Comparison of ENCODE assay signal across 1 cellular context in the genomic region with DNA sequence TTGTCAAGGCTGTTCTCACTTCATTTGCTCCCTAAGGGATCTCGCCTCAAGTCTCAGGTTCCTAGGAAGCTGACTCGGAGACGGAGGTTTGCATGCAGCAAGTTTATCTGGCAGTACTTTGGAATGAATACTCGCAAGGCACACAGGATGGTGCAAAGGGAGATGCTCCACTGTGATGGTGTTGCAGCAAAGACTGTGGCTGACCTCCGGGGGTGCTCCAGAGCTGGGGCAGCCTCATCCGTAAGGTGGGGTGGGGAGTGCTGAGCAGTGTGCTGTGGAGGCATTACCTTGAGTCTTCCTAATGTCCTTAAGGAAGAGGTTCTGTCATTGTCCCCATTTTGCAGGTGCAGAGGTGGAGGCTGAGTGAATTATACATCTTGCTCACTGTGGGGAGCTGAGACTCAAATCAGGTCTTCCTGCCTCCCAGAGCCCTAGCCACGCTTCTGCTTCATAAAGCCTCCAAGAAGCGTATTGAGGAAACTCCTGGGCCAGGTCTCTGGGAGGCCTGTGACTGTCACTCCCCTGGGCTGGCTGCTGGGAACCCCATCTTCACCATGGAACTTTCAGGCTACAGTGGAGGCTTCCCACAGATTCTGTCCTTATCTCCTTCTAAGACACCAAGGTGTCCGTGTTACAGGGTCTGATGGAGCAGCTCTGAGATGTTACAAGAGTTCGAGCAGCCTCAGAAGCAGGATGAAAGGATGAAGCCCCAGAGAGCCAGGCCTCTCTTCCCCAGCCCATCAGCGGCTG.
TF ChIP-seq lines count a peak whose summit lies in the region.

No MANE protein-coding gene starts in this region.

TF ChIP-seq in GM23338, 12 proteins besides CTCF, POLR2A, EP300 and RAD21 (continued from another document):
- TF ChIP-seq, protein P1, sequence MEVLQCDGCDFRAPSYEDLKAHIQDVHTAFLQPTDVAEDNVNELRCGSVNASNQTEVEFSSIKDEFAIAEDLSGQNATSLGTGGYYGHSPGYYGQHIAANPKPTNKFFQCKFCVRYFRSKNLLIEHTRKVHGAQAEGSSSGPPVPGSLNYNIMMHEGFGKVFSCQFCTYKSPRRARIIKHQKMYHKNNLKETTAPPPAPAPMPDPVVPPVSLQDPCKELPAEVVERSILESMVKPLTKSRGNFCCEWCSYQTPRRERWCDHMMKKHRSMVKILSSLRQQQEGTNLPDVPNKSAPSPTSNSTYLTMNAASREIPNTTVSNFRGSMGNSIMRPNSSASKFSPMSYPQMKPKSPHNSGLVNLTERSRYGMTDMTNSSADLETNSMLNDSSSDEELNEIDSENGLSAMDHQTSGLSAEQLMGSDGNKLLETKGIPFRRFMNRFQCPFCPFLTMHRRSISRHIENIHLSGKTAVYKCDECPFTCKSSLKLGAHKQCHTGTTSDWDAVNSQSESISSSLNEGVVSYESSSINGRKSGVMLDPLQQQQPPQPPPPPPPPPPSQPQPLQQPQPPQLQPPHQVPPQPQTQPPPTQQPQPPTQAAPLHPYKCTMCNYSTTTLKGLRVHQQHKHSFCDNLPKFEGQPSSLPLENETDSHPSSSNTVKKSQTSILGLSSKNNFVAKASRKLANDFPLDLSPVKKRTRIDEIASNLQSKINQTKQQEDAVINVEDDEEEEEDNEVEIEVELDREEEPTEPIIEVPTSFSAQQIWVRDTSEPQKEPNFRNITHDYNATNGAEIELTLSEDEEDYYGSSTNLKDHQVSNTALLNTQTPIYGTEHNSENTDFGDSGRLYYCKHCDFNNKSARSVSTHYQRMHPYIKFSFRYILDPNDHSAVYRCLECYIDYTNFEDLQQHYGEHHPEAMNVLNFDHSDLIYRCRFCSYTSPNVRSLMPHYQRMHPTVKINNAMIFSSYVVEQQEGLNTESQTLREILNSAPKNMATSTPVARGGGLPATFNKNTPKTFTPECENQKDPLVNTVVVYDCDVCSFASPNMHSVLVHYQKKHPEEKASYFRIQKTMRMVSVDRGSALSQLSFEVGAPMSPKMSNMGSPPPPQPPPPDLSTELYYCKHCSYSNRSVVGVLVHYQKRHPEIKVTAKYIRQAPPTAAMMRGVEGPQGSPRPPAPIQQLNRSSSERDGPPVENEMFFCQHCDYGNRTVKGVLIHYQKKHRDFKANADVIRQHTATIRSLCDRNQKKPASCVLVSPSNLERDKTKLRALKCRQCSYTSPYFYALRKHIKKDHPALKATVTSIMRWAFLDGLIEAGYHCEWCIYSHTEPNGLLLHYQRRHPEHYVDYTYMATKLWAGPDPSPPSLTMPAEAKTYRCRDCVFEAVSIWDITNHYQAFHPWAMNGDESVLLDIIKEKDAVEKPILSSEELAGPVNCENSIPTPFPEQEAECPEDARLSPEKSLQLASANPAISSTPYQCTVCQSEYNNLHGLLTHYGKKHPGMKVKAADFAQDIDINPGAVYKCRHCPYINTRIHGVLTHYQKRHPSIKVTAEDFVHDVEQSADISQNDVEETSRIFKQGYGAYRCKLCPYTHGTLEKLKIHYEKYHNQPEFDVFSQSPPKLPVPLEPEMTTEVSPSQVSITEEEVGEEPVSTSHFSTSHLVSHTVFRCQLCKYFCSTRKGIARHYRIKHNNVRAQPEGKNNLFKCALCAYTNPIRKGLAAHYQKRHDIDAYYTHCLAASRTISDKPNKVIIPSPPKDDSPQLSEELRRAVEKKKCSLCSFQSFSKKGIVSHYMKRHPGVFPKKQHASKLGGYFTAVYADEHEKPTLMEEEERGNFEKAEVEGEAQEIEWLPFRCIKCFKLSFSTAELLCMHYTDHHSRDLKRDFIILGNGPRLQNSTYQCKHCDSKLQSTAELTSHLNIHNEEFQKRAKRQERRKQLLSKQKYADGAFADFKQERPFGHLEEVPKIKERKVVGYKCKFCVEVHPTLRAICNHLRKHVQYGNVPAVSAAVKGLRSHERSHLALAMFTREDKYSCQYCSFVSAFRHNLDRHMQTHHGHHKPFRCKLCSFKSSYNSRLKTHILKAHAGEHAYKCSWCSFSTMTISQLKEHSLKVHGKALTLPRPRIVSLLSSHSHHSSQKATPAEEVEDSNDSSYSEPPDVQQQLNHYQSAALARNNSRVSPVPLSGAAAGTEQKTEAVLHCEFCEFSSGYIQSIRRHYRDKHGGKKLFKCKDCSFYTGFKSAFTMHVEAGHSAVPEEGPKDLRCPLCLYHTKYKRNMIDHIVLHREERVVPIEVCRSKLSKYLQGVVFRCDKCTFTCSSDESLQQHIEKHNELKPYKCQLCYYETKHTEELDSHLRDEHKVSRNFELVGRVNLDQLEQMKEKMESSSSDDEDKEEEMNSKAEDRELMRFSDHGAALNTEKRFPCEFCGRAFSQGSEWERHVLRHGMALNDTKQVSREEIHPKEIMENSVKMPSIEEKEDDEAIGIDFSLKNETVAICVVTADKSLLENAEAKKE (CRISPR knock-in tag; IDR thresholded peaks at IDR 0.05): no peak
- TF ChIP-seq, protein P2, sequence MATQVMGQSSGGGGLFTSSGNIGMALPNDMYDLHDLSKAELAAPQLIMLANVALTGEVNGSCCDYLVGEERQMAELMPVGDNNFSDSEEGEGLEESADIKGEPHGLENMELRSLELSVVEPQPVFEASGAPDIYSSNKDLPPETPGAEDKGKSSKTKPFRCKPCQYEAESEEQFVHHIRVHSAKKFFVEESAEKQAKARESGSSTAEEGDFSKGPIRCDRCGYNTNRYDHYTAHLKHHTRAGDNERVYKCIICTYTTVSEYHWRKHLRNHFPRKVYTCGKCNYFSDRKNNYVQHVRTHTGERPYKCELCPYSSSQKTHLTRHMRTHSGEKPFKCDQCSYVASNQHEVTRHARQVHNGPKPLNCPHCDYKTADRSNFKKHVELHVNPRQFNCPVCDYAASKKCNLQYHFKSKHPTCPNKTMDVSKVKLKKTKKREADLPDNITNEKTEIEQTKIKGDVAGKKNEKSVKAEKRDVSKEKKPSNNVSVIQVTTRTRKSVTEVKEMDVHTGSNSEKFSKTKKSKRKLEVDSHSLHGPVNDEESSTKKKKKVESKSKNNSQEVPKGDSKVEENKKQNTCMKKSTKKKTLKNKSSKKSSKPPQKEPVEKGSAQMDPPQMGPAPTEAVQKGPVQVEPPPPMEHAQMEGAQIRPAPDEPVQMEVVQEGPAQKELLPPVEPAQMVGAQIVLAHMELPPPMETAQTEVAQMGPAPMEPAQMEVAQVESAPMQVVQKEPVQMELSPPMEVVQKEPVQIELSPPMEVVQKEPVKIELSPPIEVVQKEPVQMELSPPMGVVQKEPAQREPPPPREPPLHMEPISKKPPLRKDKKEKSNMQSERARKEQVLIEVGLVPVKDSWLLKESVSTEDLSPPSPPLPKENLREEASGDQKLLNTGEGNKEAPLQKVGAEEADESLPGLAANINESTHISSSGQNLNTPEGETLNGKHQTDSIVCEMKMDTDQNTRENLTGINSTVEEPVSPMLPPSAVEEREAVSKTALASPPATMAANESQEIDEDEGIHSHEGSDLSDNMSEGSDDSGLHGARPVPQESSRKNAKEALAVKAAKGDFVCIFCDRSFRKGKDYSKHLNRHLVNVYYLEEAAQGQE (IDR thresholded peaks at IDR 0.05; ENCODE audit: unreplicated experiment): no peak
- no peak for TF ChIP-seq POLR2AphosphoS5 (IDR thresholded peaks at IDR 0.05; ENCODE audit: low read depth)
- TF ChIP-seq NANOG (IDR thresholded peaks at IDR 0.05; ENCODE audit: borderline replicate concordance): no peak
- TF ChIP-seq STAT1 (IDR thresholded peaks at IDR 0.05; ENCODE audit: unreplicated experiment): no peak
- no peak for TF ChIP-seq CREB1 (CRISPR knock-in tag; IDR thresholded peaks at IDR 0.05; ENCODE audit: low read depth)
- TF ChIP-seq EZH2phosphoT487 (IDR thresholded peaks at IDR 0.05; ENCODE audit: unreplicated experiment): no peak
TF ChIP-seq in GM23338: peak in this region for 0.
